Comparison of ENCODE assay signal across 1 cellular context in the genomic region with DNA sequence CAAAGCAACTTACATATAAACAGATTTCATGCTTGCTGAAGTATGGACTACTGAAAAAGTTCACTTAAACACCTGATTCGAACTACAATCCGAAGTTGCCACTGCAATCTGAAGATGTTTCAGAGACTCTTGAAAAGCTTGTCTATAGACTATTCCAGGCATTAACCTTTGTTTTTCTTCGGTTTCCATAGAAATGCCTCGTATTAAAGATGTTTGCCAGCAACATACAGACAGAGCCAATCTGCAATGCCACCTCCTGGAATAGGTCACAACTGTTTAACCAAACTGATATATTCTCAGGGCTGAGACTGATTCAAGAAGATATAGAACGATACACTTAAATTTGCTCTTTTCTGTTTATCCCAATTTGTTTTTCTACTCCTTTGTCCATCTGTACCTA.
TF ChIP-seq lines count a peak whose summit lies in the region.

No MANE protein-coding gene starts in this region.

TF ChIP-seq in WTC11, 78 proteins besides CTCF, POLR2A, EP300 and RAD21 (continued from another document):
- TF ChIP-seq, protein P1, sequence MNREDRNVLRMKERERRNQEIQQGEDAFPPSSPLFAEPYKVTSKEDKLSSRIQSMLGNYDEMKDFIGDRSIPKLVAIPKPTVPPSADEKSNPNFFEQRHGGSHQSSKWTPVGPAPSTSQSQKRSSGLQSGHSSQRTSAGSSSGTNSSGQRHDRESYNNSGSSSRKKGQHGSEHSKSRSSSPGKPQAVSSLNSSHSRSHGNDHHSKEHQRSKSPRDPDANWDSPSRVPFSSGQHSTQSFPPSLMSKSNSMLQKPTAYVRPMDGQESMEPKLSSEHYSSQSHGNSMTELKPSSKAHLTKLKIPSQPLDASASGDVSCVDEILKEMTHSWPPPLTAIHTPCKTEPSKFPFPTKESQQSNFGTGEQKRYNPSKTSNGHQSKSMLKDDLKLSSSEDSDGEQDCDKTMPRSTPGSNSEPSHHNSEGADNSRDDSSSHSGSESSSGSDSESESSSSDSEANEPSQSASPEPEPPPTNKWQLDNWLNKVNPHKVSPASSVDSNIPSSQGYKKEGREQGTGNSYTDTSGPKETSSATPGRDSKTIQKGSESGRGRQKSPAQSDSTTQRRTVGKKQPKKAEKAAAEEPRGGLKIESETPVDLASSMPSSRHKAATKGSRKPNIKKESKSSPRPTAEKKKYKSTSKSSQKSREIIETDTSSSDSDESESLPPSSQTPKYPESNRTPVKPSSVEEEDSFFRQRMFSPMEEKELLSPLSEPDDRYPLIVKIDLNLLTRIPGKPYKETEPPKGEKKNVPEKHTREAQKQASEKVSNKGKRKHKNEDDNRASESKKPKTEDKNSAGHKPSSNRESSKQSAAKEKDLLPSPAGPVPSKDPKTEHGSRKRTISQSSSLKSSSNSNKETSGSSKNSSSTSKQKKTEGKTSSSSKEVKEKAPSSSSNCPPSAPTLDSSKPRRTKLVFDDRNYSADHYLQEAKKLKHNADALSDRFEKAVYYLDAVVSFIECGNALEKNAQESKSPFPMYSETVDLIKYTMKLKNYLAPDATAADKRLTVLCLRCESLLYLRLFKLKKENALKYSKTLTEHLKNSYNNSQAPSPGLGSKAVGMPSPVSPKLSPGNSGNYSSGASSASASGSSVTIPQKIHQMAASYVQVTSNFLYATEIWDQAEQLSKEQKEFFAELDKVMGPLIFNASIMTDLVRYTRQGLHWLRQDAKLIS (CRISPR knock-in tag; IDR thresholded peaks at IDR 0.05; ENCODE audit: borderline replicate concordance), result no peak
- TF ChIP-seq, protein P2, sequence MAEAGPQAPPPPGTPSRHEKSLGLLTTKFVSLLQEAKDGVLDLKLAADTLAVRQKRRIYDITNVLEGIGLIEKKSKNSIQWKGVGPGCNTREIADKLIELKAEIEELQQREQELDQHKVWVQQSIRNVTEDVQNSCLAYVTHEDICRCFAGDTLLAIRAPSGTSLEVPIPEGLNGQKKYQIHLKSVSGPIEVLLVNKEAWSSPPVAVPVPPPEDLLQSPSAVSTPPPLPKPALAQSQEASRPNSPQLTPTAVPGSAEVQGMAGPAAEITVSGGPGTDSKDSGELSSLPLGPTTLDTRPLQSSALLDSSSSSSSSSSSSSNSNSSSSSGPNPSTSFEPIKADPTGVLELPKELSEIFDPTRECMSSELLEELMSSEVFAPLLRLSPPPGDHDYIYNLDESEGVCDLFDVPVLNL (CRISPR knock-in tag; IDR thresholded peaks at IDR 0.05; ENCODE audit: borderline replicate concordance, low read depth), result no peak
- no peak for TF ChIP-seq ZNF263 (CRISPR knock-in tag; IDR thresholded peaks at IDR 0.05; ENCODE audit: low read depth)
- no peak for TF ChIP-seq ZNF416 (CRISPR knock-in tag; IDR thresholded peaks at IDR 0.05)
- no peak for TF ChIP-seq SMAD3 (CRISPR knock-in tag; IDR thresholded peaks at IDR 0.05; ENCODE audit: borderline replicate concordance)
- no peak for TF ChIP-seq RORB (CRISPR knock-in tag; IDR thresholded peaks at IDR 0.05)
- TF ChIP-seq ETV6 (CRISPR knock-in tag; IDR thresholded peaks at IDR 0.05), result no peak
- TF ChIP-seq JAZF1 (CRISPR knock-in tag; IDR thresholded peaks at IDR 0.05), result no peak
- TF ChIP-seq, protein P3, sequence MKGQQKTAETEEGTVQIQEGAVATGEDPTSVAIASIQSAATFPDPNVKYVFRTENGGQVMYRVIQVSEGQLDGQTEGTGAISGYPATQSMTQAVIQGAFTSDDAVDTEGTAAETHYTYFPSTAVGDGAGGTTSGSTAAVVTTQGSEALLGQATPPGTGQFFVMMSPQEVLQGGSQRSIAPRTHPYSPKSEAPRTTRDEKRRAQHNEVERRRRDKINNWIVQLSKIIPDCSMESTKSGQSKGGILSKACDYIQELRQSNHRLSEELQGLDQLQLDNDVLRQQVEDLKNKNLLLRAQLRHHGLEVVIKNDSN (CRISPR knock-in tag; IDR thresholded peaks at IDR 0.05), result no peak
- TF ChIP-seq ATF1 (CRISPR knock-in tag; IDR thresholded peaks at IDR 0.05), result no peak
- no peak for TF ChIP-seq KAT7 (CRISPR knock-in tag; IDR thresholded peaks at IDR 0.05; ENCODE audit: borderline replicate concordance)
- TF ChIP-seq, protein P4, sequence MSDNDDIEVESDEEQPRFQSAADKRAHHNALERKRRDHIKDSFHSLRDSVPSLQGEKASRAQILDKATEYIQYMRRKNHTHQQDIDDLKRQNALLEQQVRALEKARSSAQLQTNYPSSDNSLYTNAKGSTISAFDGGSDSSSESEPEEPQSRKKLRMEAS (CRISPR knock-in tag; IDR thresholded peaks at IDR 0.05), result no peak
